Comparison of ENCODE assay signal across 13 cellular contexts in the genomic region with DNA sequence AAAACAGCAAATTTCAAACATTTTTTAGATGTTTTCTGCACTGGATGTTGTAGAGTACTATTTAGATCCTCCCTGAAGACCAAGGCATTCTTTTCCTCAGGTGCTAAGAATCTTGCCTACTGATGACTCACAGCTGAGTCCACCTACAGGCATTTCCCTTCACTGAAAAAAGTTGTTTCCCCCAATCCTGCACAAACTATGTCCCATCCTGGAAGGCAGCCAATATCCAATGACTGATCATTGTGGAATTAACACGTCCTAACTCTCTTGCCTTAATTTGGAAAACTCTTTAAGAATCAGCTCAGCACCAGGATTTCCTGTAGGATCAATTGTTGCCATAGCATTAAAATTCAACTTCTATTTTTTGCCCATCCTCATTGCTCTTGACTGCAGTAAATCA.
A peak's percentile ranks its signal among the peaks of the same experiment; 100 is the strongest.
DNase-seq lines count a peak whose midpoint lies in the region; ATAC-seq lines count a peak whose summit lies in the region.
"Had no signal": no experiment of that assay in that cellular context is flagged by ENCODE, and none has a peak within 500 bp of the region (broad histone marks: within the 10 kb centered on the region; RNA-seq: fewer than 3 reads in every experiment).

No MANE protein-coding gene starts in this region.

- H4K8ac ChIP-seq in mesendoderm (ENCODE audit: low read depth, low read length) = no peak overlapping the region

- H3K23ac ChIP-seq in mesendoderm (ENCODE audit: low read length) = no peak overlapping the region

- H3K9ac ChIP-seq in mesendoderm (ENCODE audit: low read length) = no peak overlapping the region

- no peak overlapping the region for H3K4me3 Mint-ChIP-seq in activated naive CD8-positive, alpha-beta T cell treated with anti-CD3 and anti-CD28 coated beads, Interleukin-2, amount 50 U/mL, for 24 hours

- H3K18ac ChIP-seq in mesendoderm (ENCODE audit: low read length) = no peak overlapping the region

- no peak overlapping the region for H3K4me2 ChIP-seq in mesendoderm (ENCODE audit: low read length)

- no peak overlapping the region for H4K5ac ChIP-seq in mesendoderm (ENCODE audit: low read length)

- WGBS in mesendoderm (ENCODE audit: extremely low coverage, insufficient coverage, low lambda C conversion rate) = no CpG with 5 or more reads among the region's 1 CpG

- no peaks in the 10 kb centered on the region for H3K9me3 Mint-ChIP-seq in activated naive CD8-positive, alpha-beta T cell treated with anti-CD3 and anti-CD28 coated beads, Interleukin-2, amount 50 U/mL, for 24 hours
- H3K9me3 Mint-ChIP-seq: activated T-helper 2 cell treated with anti-CD3 and anti-CD28 coated beads, Interferon-gamma antibody, Interleukin-2, Interleukin-4, amounts not matched to agents 10 μg/mL and 5 μg/mL and 100 μg/mL, durations not matched to agents 14 hours and 24 hours and 36 hours had no signal

- no peak overlapping the region for H3K56ac ChIP-seq in mesendoderm (ENCODE audit: low read length)

- H3K4me1 ChIP-seq in mesendoderm (ENCODE audit: control insufficient read depth, low read depth, low read length) = no peaks in the 10 kb centered on the region

- H2BK120ac ChIP-seq in mesendoderm (ENCODE audit: low read depth, low read length) = no peak overlapping the region

- no peak overlapping the region for H3K27ac ChIP-seq in mesendoderm (ENCODE audit: low read depth, low read length)

- no peaks in the 10 kb centered on the region for H3K79me1 ChIP-seq in mesendoderm (ENCODE audit: low read length)

- H2BK15ac ChIP-seq in mesendoderm (replicated peaks; ENCODE audit: low read depth) = no peak overlapping the region

- no peaks in the 10 kb centered on the region for H3K27me3 ChIP-seq in MG63
- H3K27me3 ChIP-seq in mesendoderm (ENCODE audit: insufficient read depth, low read length, poor library complexity) = no peaks in the 10 kb centered on the region

- H3K27me3 Mint-ChIP-seq in activated naive CD8-positive, alpha-beta T cell treated with anti-CD3 and anti-CD28 coated beads, Interleukin-2, amount 50 U/mL, for 24 hours = no peaks in the 10 kb centered on the region

- H3K9me3 ChIP-seq in MG63 = no peaks in the 10 kb centered on the region; the same call in none of the 2 replicates

- H3K36me3 ChIP-seq in MG63 (no peaks in the 10 kb centered on the region; the same call in 1 of the 2 replicates), mesendoderm (ENCODE audit: control insufficient read depth, insufficient read depth, low read length) (no peaks in the 10 kb centered on the region)

- ATAC-seq in activated naive CD8-positive, alpha-beta T cell treated with anti-CD3 and anti-CD28 coated beads, Interleukin-2, amount 50 U/mL, for 24 hours = no peak
- ATAC-seq in GM21360 (IDR thresholded peaks at IDR 0.05; ENCODE audit: unreplicated experiment) = no peak
- ATAC-seq: sciatic nerve had no signal

- peak; percentile 93 for DNase-seq in Caki2 (ENCODE audit: low read depth)
- peak; percentile 66 for DNase-seq in MG63
- DNase-seq in dermis microvascular lymphatic vessel endothelial cell (ENCODE audit: low read depth in 2 of 2) = peak; percentile 98 to 100
- DNase-seq in mesendoderm = peak; percentile 59
- no peak for DNase-seq in activated effector memory CD4-positive, alpha-beta T cell treated with anti-CD3 and anti-CD28 coated beads, Interleukin-2, amount 50 U/mL, for 16 hours
- no peak for DNase-seq in cortex of kidney (lab: John Stamatoyannopoulos, UW)
- no peak for DNase-seq in activated naive CD8-positive, alpha-beta T cell treated with anti-CD3 and anti-CD28 coated beads, Interleukin-2, amount 50 U/mL, for 24 hours
- DNase-seq: effector CD8-positive, alpha-beta T cell; NCI-H1417 treated with DMSO at 0.1 percent for 48 hours; stimulated activated CD8-positive, alpha-beta memory T cell treated with anti-CD3 and anti-CD28 coated beads, Interleukin-4, amount 100 ng/mL, for 48 hours had no signal

- no peak overlapping the region for H2BK5ac ChIP-seq in mesendoderm (ENCODE audit: low read length)

- no peak overlapping the region for H2AK5ac ChIP-seq in mesendoderm (ENCODE audit: low read length)

- H3K4me3 ChIP-seq in MG63 (no peak overlapping the region), mesendoderm (ENCODE audit: low read length) (no peak overlapping the region)

- no peak overlapping the region for H3K27ac Mint-ChIP-seq in activated naive CD8-positive, alpha-beta T cell treated with anti-CD3 and anti-CD28 coated beads, Interleukin-2, amount 50 U/mL, for 24 hours
- H3K27ac Mint-ChIP-seq: activated T-helper 2 cell treated with anti-CD3 and anti-CD28 coated beads, Interferon-gamma antibody, Interleukin-2, Interleukin-4, amounts not matched to agents 10 μg/mL and 5 μg/mL and 100 μg/mL, durations not matched to agents 14 hours and 24 hours and 36 hours had no signal

- in situ Hi-C loops in Caki2 (cut with HindIII; ENCODE audit: low pct_unique_long_range_greater_than_20kb, low sequenced_read_pairs) = no loop called here

- no peaks in the 10 kb centered on the region for H3K79me2 ChIP-seq in mesendoderm (ENCODE audit: control insufficient read depth, insufficient read depth, low read length)

- H3K36me3 Mint-ChIP-seq in activated naive CD8-positive, alpha-beta T cell treated with anti-CD3 and anti-CD28 coated beads, Interleukin-2, amount 50 U/mL, for 24 hours (ENCODE audit: low read depth) = no peaks in the 10 kb centered on the region

- H3K4ac ChIP-seq in mesendoderm (ENCODE audit: low read depth, low read length) = no peak overlapping the region

- no peaks in the 10 kb centered on the region for H3K4me1 Mint-ChIP-seq in activated naive CD8-positive, alpha-beta T cell treated with anti-CD3 and anti-CD28 coated beads, Interleukin-2, amount 50 U/mL, for 24 hours

Comparison
In these comparisons a context has a peak if more than half of its experiments do, and no peak if none do; other contexts are left out.
1. DNase-seq: peak in Caki2 (single experiment), MG63 (single experiment), dermis microvascular lymphatic vessel endothelial cell (2 of 2) and mesendoderm (single experiment); none in activated effector memory CD4-positive, alpha-beta T cell treated with anti-CD3 and anti-CD28 coated beads, Interleukin-2, amount 50 U/mL, for 16 hours (single experiment), cortex of kidney (single experiment) and activated naive CD8-positive, alpha-beta T cell treated with anti-CD3 and anti-CD28 coated beads, Interleukin-2, amount 50 U/mL, for 24 hours (single experiment).